In genomic region chr12:77925536-77926108, GRCh38 we compare ENCODE assay signal across 8 cellular contexts.
A peak's percentile ranks its signal among the peaks of the same experiment; 100 is the strongest.
DNase-seq lines count a peak whose midpoint lies in the region; ATAC-seq and TF ChIP-seq lines count a peak whose summit lies in the region.

No MANE protein-coding gene starts in this region.

- H3K9ac ChIP-seq in parathyroid adenoma: no peak overlapping the region

- peaks cover 8% of the 10 kb centered on the region for H3K4me1 ChIP-seq in parathyroid adenoma

- no peaks in the 10 kb centered on the region for H3K27me3 ChIP-seq in parathyroid adenoma (ENCODE audit: control insufficient read depth, insufficient read depth, low read length)

- ATAC-seq in GM19395 (IDR thresholded peaks at IDR 0.05; ENCODE audit: unreplicated experiment) (peak; percentile 100), HG03342 (IDR thresholded peaks at IDR 0.05; ENCODE audit: unreplicated experiment) (peak; percentile 99), WTC11 (peak; percentile 99)

- no peak overlapping the region for H3K27ac ChIP-seq in parathyroid adenoma

- no peak overlapping the region for H3K4me2 ChIP-seq in parathyroid adenoma (ENCODE audit: low read length)

- H3K27me3 Mint-ChIP-seq in WTC11 (ENCODE audit: low read depth): no peaks in the 10 kb centered on the region

- H3K9me3 ChIP-seq in parathyroid adenoma (ENCODE audit: control insufficient read depth, low read length): no peaks in the 10 kb centered on the region

- no peak overlapping the region for H3K4me3 Mint-ChIP-seq in WTC11

- no peak overlapping the region for H3K27ac Mint-ChIP-seq in WTC11

- CTCF ChIA-PET in WTC11 (lab: Charles Lee): interaction anchor here (0.6 to 2.8 kb wide), 35 partner anchors 10 to 1238 kb away, joined by 3 to 35 read pairs (median 4); partner anchors contain the start of gene NAV3

- peak overlapping the region; percentile 47 for H2AFZ ChIP-seq in parathyroid adenoma

- H3K9me3 Mint-ChIP-seq in WTC11: no peaks in the 10 kb centered on the region

- POLR2A ChIA-PET in WTC11 (lab: Charles Lee): interaction anchor here (0.6 kb wide), 1 partner anchor 199 kb away, joined by 3 read pairs; no protein-coding TSS in a partner anchor

- peaks cover 21% of the 10 kb centered on the region for H3K4me1 Mint-ChIP-seq in WTC11

- no peaks in the 10 kb centered on the region for H3K79me2 ChIP-seq in parathyroid adenoma

- TF ChIP-seq CTCF in WTC11 (IDR thresholded peaks at IDR 0.05): peak; percentile 86
- TF ChIP-seq CTCF in parathyroid adenoma (IDR thresholded peaks at IDR 0.05): peak; percentile 95

- no peak overlapping the region for H3K4me3 ChIP-seq in parathyroid adenoma (ENCODE audit: low read depth, low read length)

- no peaks in the 10 kb centered on the region for H3K36me3 ChIP-seq in parathyroid adenoma (ENCODE audit: control insufficient read depth, insufficient read depth, low read length)

- no peaks in the 10 kb centered on the region for H3K36me3 Mint-ChIP-seq in WTC11

- DNase-seq in DMS79 treated with DMSO at 0.1 percent for 48 hours (lab: John Stamatoyannopoulos, UW) (peak; percentile 88), NCI-H2171 treated with DMSO at 0.1 percent for 48 hours (lab: John Stamatoyannopoulos, UW) (peak; percentile 97), WTC11 (ENCODE audit: low spot score) (peak; percentile 69), globus pallidus (ENCODE audit: low spot score) (peak; percentile 82), cortex of kidney (lab: John Stamatoyannopoulos, UW) (no peak)

TF ChIP-seq in WTC11, 78 proteins besides CTCF, POLR2A, EP300 and RAD21 (continues in another document):
- no peak for TF ChIP-seq ESRRA (CRISPR knock-in tag; IDR thresholded peaks at IDR 0.05; ENCODE audit: borderline replicate concordance)
- peak; percentile 50; the same call in 1 of the 2 replicates for TF ChIP-seq USF1 (CRISPR knock-in tag; IDR thresholded peaks at IDR 0.05)
- TF ChIP-seq HMGXB4 (CRISPR knock-in tag; IDR thresholded peaks at IDR 0.05): no peak
- no peak for TF ChIP-seq RELA (CRISPR knock-in tag; IDR thresholded peaks at IDR 0.05; ENCODE audit: borderline replicate concordance)
- TF ChIP-seq MYBL2 (CRISPR knock-in tag; IDR thresholded peaks at IDR 0.05): no peak
- no peak for TF ChIP-seq TEAD4 (CRISPR knock-in tag; IDR thresholded peaks at IDR 0.05)
- TF ChIP-seq PRRX2 (CRISPR knock-in tag; IDR thresholded peaks at IDR 0.05): no peak
- TF ChIP-seq ZNF671 (CRISPR knock-in tag; IDR thresholded peaks at IDR 0.05): no peak
- TF ChIP-seq E2F5 (CRISPR knock-in tag; IDR thresholded peaks at IDR 0.05): no peak
- TF ChIP-seq PRDM15 (CRISPR knock-in tag; IDR thresholded peaks at IDR 0.05): no peak
- no peak for TF ChIP-seq GABPB1 (CRISPR knock-in tag; IDR thresholded peaks at IDR 0.05)
- TF ChIP-seq E2F4 (CRISPR knock-in tag; IDR thresholded peaks at IDR 0.05; ENCODE audit: borderline replicate concordance, low read depth): no peak
- no peak for TF ChIP-seq SMAD4 (CRISPR knock-in tag; IDR thresholded peaks at IDR 0.05)
- TF ChIP-seq ZNF423 (CRISPR knock-in tag; IDR thresholded peaks at IDR 0.05): no peak
- no peak for TF ChIP-seq ERG (CRISPR knock-in tag; IDR thresholded peaks at IDR 0.05)
- peak; percentile 63 for TF ChIP-seq USF2 (CRISPR knock-in tag; IDR thresholded peaks at IDR 0.05)
- TF ChIP-seq ZNF121 (CRISPR knock-in tag; IDR thresholded peaks at IDR 0.05): no peak
- TF ChIP-seq KAT7 (CRISPR knock-in tag; IDR thresholded peaks at IDR 0.05; ENCODE audit: borderline replicate concordance): no peak
